ENCODE assay signal across 16 cellular contexts in genomic region chr17:20281860-20282259, GRCh38.
DNase-seq lines count a peak whose midpoint lies in the region; ATAC-seq and TF ChIP-seq lines count a peak whose summit lies in the region.
"Had no signal": no experiment of that assay in that cellular context is flagged by ENCODE, and none has a peak within 500 bp of the region (broad histone marks: within the 10 kb centered on the region; RNA-seq: fewer than 3 reads in every experiment).

No MANE protein-coding gene starts in this region.

- H3K4me3 Mint-ChIP-seq in CD14-positive monocyte = peak overlapping the region; percentile 52 to 73
- H3K4me3 Mint-ChIP-seq in dendritic cell treated with granulocyte-macrophage colony-stimulating factor and Interleukin-4, amounts not matched to agents 40 ng/mL and 50 ng/mL, for 4 days = no peak overlapping the region
- H3K4me3 Mint-ChIP-seq: B cell, IgD-negative memory B cell had no signal

- no peak for TF ChIP-seq CTCF in CD14-positive monocyte (IDR thresholded peaks at IDR 0.05)

- peaks cover 50% of the 10 kb centered on the region for H3K4me1 Mint-ChIP-seq in CD14-positive monocyte
- peaks cover 51% of the 10 kb centered on the region for H3K4me1 Mint-ChIP-seq in dendritic cell treated with granulocyte-macrophage colony-stimulating factor and Interleukin-4, amounts not matched to agents 40 ng/mL and 50 ng/mL, for 4 days (ENCODE audit: low read depth)
- H3K4me1 Mint-ChIP-seq: B cell, IgD-negative memory B cell had no signal

- DNase-seq in CD14-positive monocyte (ENCODE audit: low spot score) (peak; percentile 86), NOMO-1 treated with dmso at 0.1 percent for 144 hours (lab: John Stamatoyannopoulos, UW; ENCODE audit: unreplicated experiment) (peak; percentile 70), mucosa of gallbladder (ENCODE audit: low spot score) (peak; percentile 23), T-helper 9 cell (no peak), cerebellar cortex (ENCODE audit: low spot score) (no peak)
- DNase-seq: activated CD8-positive, alpha-beta memory T cell treated with anti-CD3 and anti-CD28 coated beads, Interleukin-2, amount 50 U/mL, for 48 hours; effector CD4-positive, alpha-beta T cell; stimulated activated CD4-positive, alpha-beta T cell treated with anti-CD3 and anti-CD28 coated beads, Interleukin-2, amount 100 ng/mL, for 48 hours; stimulated activated naive CD8-positive, alpha-beta T cell treated with anti-CD3 and anti-CD28 coated beads, Interleukin-15, Interleukin-2, amounts not matched to agents 100 U/mL and 50 U/mL, for 24 hours had no signal

- ATAC-seq in HG02840 (IDR thresholded peaks at IDR 0.05; ENCODE audit: low FRiP score, unreplicated experiment) (no peak), HG03521 (IDR thresholded peaks at IDR 0.05; ENCODE audit: unreplicated experiment) (no peak)
- ATAC-seq: gastrocnemius medialis; stimulated activated naive CD8-positive, alpha-beta T cell treated with anti-CD3 and anti-CD28 coated beads, Interleukin-15, Interleukin-2, amounts not matched to agents 100 U/mL and 50 U/mL, for 24 hours had no signal

- H3K9me3 Mint-ChIP-seq in CD14-positive monocyte = peaks cover 0 to 7% (median 2%) of the 10 kb centered on the region in 7 donors
- no peaks in the 10 kb centered on the region for H3K9me3 Mint-ChIP-seq in dendritic cell treated with granulocyte-macrophage colony-stimulating factor and Interleukin-4, amounts not matched to agents 40 ng/mL and 50 ng/mL, for 4 days

- peaks cover 0 to 3% (median 0%) of the 10 kb centered on the region in 3 donors for H3K27me3 Mint-ChIP-seq in CD14-positive monocyte (ENCODE audit: low read depth in 3 of 3)
- H3K27me3 Mint-ChIP-seq in dendritic cell treated with granulocyte-macrophage colony-stimulating factor and Interleukin-4, amounts not matched to agents 40 ng/mL and 50 ng/mL, for 4 days = no peaks in the 10 kb centered on the region
- H3K27me3 Mint-ChIP-seq: B cell, IgD-negative memory B cell, progenitor cell of endocrine pancreas had no signal

- H3K27ac Mint-ChIP-seq in CD14-positive monocyte = peak overlapping the region; percentile 90 to 98 (median 97)
- H3K27ac Mint-ChIP-seq in dendritic cell treated with granulocyte-macrophage colony-stimulating factor and Interleukin-4, amounts not matched to agents 40 ng/mL and 50 ng/mL, for 4 days = peak overlapping the region; percentile 87
- H3K27ac Mint-ChIP-seq: B cell, IgD-negative memory B cell, progenitor cell of endocrine pancreas had no signal

- peaks cover 35 to 63% of the 10 kb centered on the region in 2 donors for H3K36me3 Mint-ChIP-seq in CD14-positive monocyte
- peaks cover 51% of the 10 kb centered on the region for H3K36me3 Mint-ChIP-seq in dendritic cell treated with granulocyte-macrophage colony-stimulating factor and Interleukin-4, amounts not matched to agents 40 ng/mL and 50 ng/mL, for 4 days (ENCODE audit: low read depth)

- intact Hi-C loops in CD14-positive monocyte (cut with micrococcal nuclease) = no loop called here
- intact Hi-C loops in dendritic cell treated with granulocyte-macrophage colony-stimulating factor and Interleukin-4, amounts not matched to agents 40 ng/mL and 50 ng/mL, for 4 days (cut with micrococcal nuclease) = no loop called here

Comparison
In these comparisons a context has a peak if more than half of its experiments do, and no peak if none do; other contexts are left out.
1. DNase-seq: peak in CD14-positive monocyte (single experiment), NOMO-1 treated with dmso at 0.1 percent for 144 hours (single experiment) and mucosa of gallbladder (single experiment); none in T-helper 9 cell (single experiment) and cerebellar cortex (single experiment).